In genomic region chr5:115243412-115243811, GRCh38 we compare ENCODE assay signal across 14 cellular contexts. TPM values are rescaled to one million over a fixed set of nuclear protein-coding genes. Genes with fewer than 3 reads are reported as not detected.
DNase-seq lines count a peak whose midpoint lies in the region; ATAC-seq, FAIRE-seq and TF ChIP-seq lines count a peak whose summit lies in the region.
"Had no signal": no experiment of that assay in that cellular context is flagged by ENCODE, and none has a peak within 500 bp of the region (broad histone marks: within the 10 kb centered on the region; RNA-seq: fewer than 3 reads in every experiment).

No MANE protein-coding gene starts in this region.

- TF ChIP-seq RAD21 in GM12878 (IDR thresholded peaks at IDR 0.05; ENCODE audit: insufficient read depth, low read depth, low read length), result no peak

- no peak for TF ChIP-seq CTCF in GM12878 (IDR thresholded peaks at IDR 0.05 in 2 of 3, conservative IDR thresholded peaks at IDR 0.05 in 1 of 3; ENCODE audit: control insufficient read depth in 2 of 3, extremely low read depth in 1 of 3, insufficient read depth in 1 of 3, low read depth in 3 of 3, low read length in 3 of 3)

- no peak; a peak in 1 of 4 replicates for TF ChIP-seq EP300 in GM12878 (IDR thresholded peaks at IDR 0.05; ENCODE audit: borderline replicate concordance in 1 of 2, control insufficient read depth in 1 of 2, low read depth in 2 of 2, low read length in 2 of 2)

- peaks cover 15% of the 10 kb centered on the region for H3K4me1 Mint-ChIP-seq in activated naive CD8-positive, alpha-beta T cell treated with anti-CD3 and anti-CD28 coated beads, Interleukin-2, amount 50 U/mL, for 24 hours
- peaks cover 17% of the 10 kb centered on the region for H3K4me1 Mint-ChIP-seq in activated naive CD8-positive, alpha-beta T cell treated with anti-CD3 and anti-CD28 coated beads for 36 hours
- H3K4me1 Mint-ChIP-seq in stimulated activated memory B cell treated with anti-CD40 and anti-IgM and Interleukin-4, amounts not matched to agents 10 μg/mL and 1 μg/mL and 100 μg/mL, for 72 hours, result peaks cover 13% of the 10 kb centered on the region

- H3K27ac Mint-ChIP-seq in activated naive CD8-positive, alpha-beta T cell treated with anti-CD3 and anti-CD28 coated beads, Interleukin-2, amount 50 U/mL, for 24 hours, result no peak overlapping the region
- H3K27ac Mint-ChIP-seq in activated naive CD8-positive, alpha-beta T cell treated with anti-CD3 and anti-CD28 coated beads for 36 hours, result no peak overlapping the region
- no peak overlapping the region for H3K27ac Mint-ChIP-seq in stimulated activated memory B cell treated with anti-CD40 and anti-IgM and Interleukin-4, amounts not matched to agents 10 μg/mL and 1 μg/mL and 100 μg/mL, for 72 hours

- no peak overlapping the region for H3K4me3 ChIP-seq in GM12878
- H3K4me3 ChIP-seq: sigmoid colon, stomach had no signal

- H3K9ac ChIP-seq in GM12878 (ENCODE audit: control insufficient read depth, insufficient read depth, low read length), result no peak overlapping the region

- no peaks in the 10 kb centered on the region for H3K9me3 Mint-ChIP-seq in activated naive CD8-positive, alpha-beta T cell treated with anti-CD3 and anti-CD28 coated beads, Interleukin-2, amount 50 U/mL, for 24 hours
- no peaks in the 10 kb centered on the region for H3K9me3 Mint-ChIP-seq in activated naive CD8-positive, alpha-beta T cell treated with anti-CD3 and anti-CD28 coated beads for 36 hours
- no peaks in the 10 kb centered on the region for H3K9me3 Mint-ChIP-seq in stimulated activated memory B cell treated with anti-CD40 and anti-IgM and Interleukin-4, amounts not matched to agents 10 μg/mL and 1 μg/mL and 100 μg/mL, for 72 hours

- peak; percentile 86 for ATAC-seq in activated naive CD8-positive, alpha-beta T cell treated with anti-CD3 and anti-CD28 coated beads, Interleukin-2, amount 50 U/mL, for 24 hours
- peak; percentile 66 for ATAC-seq in HG03095 (IDR thresholded peaks at IDR 0.05; ENCODE audit: unreplicated experiment)
- ATAC-seq in GM12878, result peak; percentile 83
- ATAC-seq in stimulated activated memory B cell treated with anti-CD40 and anti-IgM and Interleukin-4, amounts not matched to agents 10 μg/mL and 1 μg/mL and 100 μg/mL, for 72 hours, result no peak
- ATAC-seq in HG03025 (IDR thresholded peaks at IDR 0.05; ENCODE audit: low FRiP score, unreplicated experiment), result no peak

- no peak overlapping the region for H3K4me2 ChIP-seq in GM12878 (ENCODE audit: control insufficient read depth, insufficient read depth)

- TF ChIP-seq POLR2A in GM12878 (IDR thresholded peaks at IDR 0.05; ENCODE audit: low read depth, low read length), result no peak

- CTCF ChIA-PET in GM12878 (lab: Yijun Ruan, JAX), result interaction anchor here (0.6 to 4.8 kb wide), 9 partner anchors 11 to 1631 kb away, joined by 3 to 50 read pairs (median 3); no protein-coding TSS in a partner anchor

- no peaks in the 10 kb centered on the region for H3K9me3 ChIP-seq in GM12878 (replicated peaks; ENCODE audit: control insufficient read depth, insufficient read depth, low read length)
- H3K9me3 ChIP-seq: sigmoid colon, stomach had no signal

- no peaks in the 10 kb centered on the region for H3K4me1 ChIP-seq in GM12878 (ENCODE audit: control insufficient read depth, insufficient read depth, low read length)

- peaks cover 0 to 10% of the 10 kb centered on the region in 2 experiments; a peak in 1 of 4 replicates for H3K36me3 ChIP-seq in GM12878 (ENCODE audit: control insufficient read depth in 2 of 2, insufficient read depth in 2 of 2, low read length in 1 of 2)

- RAD21 ChIA-PET in GM12878 (lab: Charles Lee; ENCODE audit: unreplicated experiment), result interaction anchor here (4.9 kb wide), 1 partner anchor 146 kb away, joined by 49 read pairs; no protein-coding TSS in a partner anchor

- intact Hi-C loops in GM12878 (cut with micrococcal nuclease; ENCODE audit: unreplicated experiment), result no loop called here

- peaks cover 11% of the 10 kb centered on the region for H3K36me3 Mint-ChIP-seq in activated naive CD8-positive, alpha-beta T cell treated with anti-CD3 and anti-CD28 coated beads, Interleukin-2, amount 50 U/mL, for 24 hours (ENCODE audit: low read depth)
- peaks cover 13% of the 10 kb centered on the region for H3K36me3 Mint-ChIP-seq in activated naive CD8-positive, alpha-beta T cell treated with anti-CD3 and anti-CD28 coated beads for 36 hours
- peaks cover 14% of the 10 kb centered on the region for H3K36me3 Mint-ChIP-seq in stimulated activated memory B cell treated with anti-CD40 and anti-IgM and Interleukin-4, amounts not matched to agents 10 μg/mL and 1 μg/mL and 100 μg/mL, for 72 hours

- FAIRE-seq in GM12878 (lab: Jason Lieb, UNC), result no peak
- FAIRE-seq: GM18507 had no signal

- no peak for DNase-seq in activated naive CD8-positive, alpha-beta T cell treated with anti-CD3 and anti-CD28 coated beads, Interleukin-2, amount 50 U/mL, for 24 hours
- DNase-seq in activated naive CD8-positive, alpha-beta T cell treated with anti-CD3 and anti-CD28 coated beads for 36 hours, result no peak
- DNase-seq in GM12878 (ENCODE audit: low read depth, low spot score) (no peak), stromal cell of bone marrow (ENCODE audit: low read depth) (peak; percentile 32), amniotic stem cell (lab: John Stamatoyannopoulos, UW) (no peak)
- DNase-seq: dermis blood vessel endothelial cell, islet precursor cell, KG1, sigmoid colon, stomach had no signal

- H3K79me2 ChIP-seq in GM12878 (ENCODE audit: control insufficient read depth, insufficient read depth, low read length), result no peaks in the 10 kb centered on the region

- H3K27me3 Mint-ChIP-seq in activated naive CD8-positive, alpha-beta T cell treated with anti-CD3 and anti-CD28 coated beads, Interleukin-2, amount 50 U/mL, for 24 hours, result no peaks in the 10 kb centered on the region
- no peaks in the 10 kb centered on the region for H3K27me3 Mint-ChIP-seq in activated naive CD8-positive, alpha-beta T cell treated with anti-CD3 and anti-CD28 coated beads for 36 hours
- no peaks in the 10 kb centered on the region for H3K27me3 Mint-ChIP-seq in stimulated activated memory B cell treated with anti-CD40 and anti-IgM and Interleukin-4, amounts not matched to agents 10 μg/mL and 1 μg/mL and 100 μg/mL, for 72 hours

- no peak overlapping the region for H3K4me3 Mint-ChIP-seq in activated naive CD8-positive, alpha-beta T cell treated with anti-CD3 and anti-CD28 coated beads, Interleukin-2, amount 50 U/mL, for 24 hours
- H3K4me3 Mint-ChIP-seq in activated naive CD8-positive, alpha-beta T cell treated with anti-CD3 and anti-CD28 coated beads for 36 hours, result no peak overlapping the region
- no peak overlapping the region for H3K4me3 Mint-ChIP-seq in stimulated activated memory B cell treated with anti-CD40 and anti-IgM and Interleukin-4, amounts not matched to agents 10 μg/mL and 1 μg/mL and 100 μg/mL, for 72 hours

- SMC1A ChIA-PET in GM12878 (lab: Charles Lee; ENCODE audit: uncharacterized antibody, unreplicated experiment), result interaction anchor here (0.6 to 4.4 kb wide), 6 partner anchors 12 to 146 kb away, joined by 3 to 39 read pairs (median 4); no protein-coding TSS in a partner anchor

- BruUV-seq in GM12878 (replicated peaks; lab: Mats Ljungman, UMichigan), result no TSS peak

- in situ Hi-C loops in GM12878 (cut with MboI), result loop anchor here (5.0 to 25.0 kb wide), 3 partner anchors 146 to 781 kb away; no protein-coding TSS in a partner anchor

- H3K27ac ChIP-seq in GM12878 (ENCODE audit: control insufficient read depth, insufficient read depth), result no peak overlapping the region
- H3K27ac ChIP-seq: sigmoid colon had no signal

- POLR2A ChIA-PET in GM12878 (lab: Charles Lee), result no interaction called here

- no peak overlapping the region for H2AFZ ChIP-seq in GM12878 (ENCODE audit: control insufficient read depth, low read depth, low read length)

- H3K27me3 ChIP-seq in GM12878 (replicated peaks in 1 of 2; ENCODE audit: control insufficient read depth in 2 of 2, insufficient read depth in 2 of 2, low read length in 1 of 2), result no peaks in the 10 kb centered on the region
- H3K27me3 ChIP-seq: sigmoid colon, stomach had no signal

- no peaks in the 10 kb centered on the region for H4K20me1 ChIP-seq in GM12878 (ENCODE audit: control insufficient read depth, insufficient read depth)

RNA-seq across cellular contexts. Expression of gene PGGT1B, which starts 19.3 kb away (rescaled TPM):
- total RNA-seq in activated naive CD8-positive, alpha-beta T cell treated with anti-CD3 and anti-CD28 coated beads for 36 hours, result 10 to 100 TPM; 47.9 TPM
- total RNA-seq in GM12878 (2013; cell fraction: nucleolus; rRNA removed), result 34.4 and 38.2 TPM in 2 replicates
- 13.4 and 13.8 TPM in 2 replicates for total RNA-seq in GM12878 (2014; rRNA removed)
- total RNA-seq in GM12878 (2014; rRNA removed; fragmentation: Illumina TruSeq; extraction: Trizol), result 17.2 and 21.2 TPM in 2 replicates
- total RNA-seq in GM12878 (2021), result 37.0 and 38.4 TPM in 2 replicates
- polyA plus RNA-seq in GM12878 (2011; ENCODE audit: low read depth), result 3.9 TPM
- 5.0 and 6.7 TPM in 2 replicates for polyA plus RNA-seq in GM12878 (2011; rRNA removed)
- 1.8 and 2.5 TPM in 2 replicates for polyA plus RNA-seq in GM12878 (2011; cell fraction: cytosol; rRNA removed)
- 3.7 and 4.2 TPM in 2 replicates for polyA plus RNA-seq in GM12878 (2011; cell fraction: nucleus; rRNA removed)
- 8.5 and 8.6 TPM in 2 replicates for polyA plus RNA-seq in GM12878 (2012)
- polyA plus RNA-seq in GM12878 (2014; fragmentation: Illumina TruSeq; extraction: Trizol), result 11.6 and 13.8 TPM in 2 replicates
- 10 to 100 TPM; 13.1 to 13.9 TPM for polyA plus RNA-seq in GM12878 (2014; fragmentation: Nextera tagmentation; extraction: Ambion mirVana)
- 5.5 and 8.4 TPM in 2 replicates for polyA plus RNA-seq in GM12878 (2014; rRNA removed)
- polyA plus RNA-seq in GM12878 (2016; fragmentation: Nextera tagmentation; extraction: Ambion mirVana), result 10 to 100 TPM; 15.1 to 20.2 TPM
- 12.4 and 12.7 TPM in 2 replicates for polyA minus RNA-seq in GM12878 (2011; rRNA and poly(A)+ RNA removed)
- polyA minus RNA-seq in GM12878 (2011; cell fraction: cytosol; rRNA and poly(A)+ RNA removed), result 3.2 and 4.8 TPM in 2 replicates
- polyA minus RNA-seq in GM12878 (2011; cell fraction: nucleus; rRNA and poly(A)+ RNA removed), result 18.7 and 28.7 TPM in 2 replicates

RNA-seq across cellular contexts. Expression of gene CCDC112, which starts 53.0 kb away (rescaled TPM):
- 1 to 10 TPM; 1.7 to 1.8 TPM for total RNA-seq in activated naive CD8-positive, alpha-beta T cell treated with anti-CD3 and anti-CD28 coated beads for 36 hours
- 0.69 and 1.2 TPM in 2 replicates for total RNA-seq in GM12878 (2013; cell fraction: nucleolus; rRNA removed)
- 0.40 and 0.87 TPM in 2 replicates for total RNA-seq in GM12878 (2014; rRNA removed)
- total RNA-seq in GM12878 (2014; rRNA removed; fragmentation: Illumina TruSeq; extraction: Trizol), result 1.4 and 2.0 TPM in 2 replicates
- total RNA-seq in GM12878 (2021), result 0.49 and 0.58 TPM in 2 replicates
- 0.68 TPM for polyA plus RNA-seq in GM12878 (2011; ENCODE audit: low read depth)
- polyA plus RNA-seq in GM12878 (2011; rRNA removed), result 0.12 and 0.17 TPM in 2 replicates
- polyA plus RNA-seq in GM12878 (2011; cell fraction: cytosol; rRNA removed), result not detected in 2 replicates
- 0.06 and 0.07 TPM in 2 replicates for polyA plus RNA-seq in GM12878 (2011; cell fraction: nucleus; rRNA removed)
- polyA plus RNA-seq in GM12878 (2012), result 1.3 and 1.9 TPM in 2 replicates
- 1.6 and 2.5 TPM in 2 replicates for polyA plus RNA-seq in GM12878 (2014; fragmentation: Illumina TruSeq; extraction: Trizol)
- under 1 TPM; 0.43 to 0.71 TPM for polyA plus RNA-seq in GM12878 (2014; fragmentation: Nextera tagmentation; extraction: Ambion mirVana)
- 0.29 and 0.41 TPM in 2 replicates for polyA plus RNA-seq in GM12878 (2014; rRNA removed)
- 1 to 10 TPM in 1 of 2 experiments, under 1 TPM in 1; 0.67 to 1.1 TPM for polyA plus RNA-seq in GM12878 (2016; fragmentation: Nextera tagmentation; extraction: Ambion mirVana)
- polyA minus RNA-seq in GM12878 (2011; rRNA and poly(A)+ RNA removed), result not detected in 2 replicates
- not detected in 2 replicates for polyA minus RNA-seq in GM12878 (2011; cell fraction: cytosol; rRNA and poly(A)+ RNA removed)
- 0.29 TPM in 1 of 2 replicates, not detected in the other for polyA minus RNA-seq in GM12878 (2011; cell fraction: nucleus; rRNA and poly(A)+ RNA removed)

Comparison
In these comparisons a context has a peak if more than half of its experiments do, and no peak if none do; other contexts are left out.
1. ATAC-seq: peak in activated naive CD8-positive, alpha-beta T cell treated with anti-CD3 and anti-CD28 coated beads, Interleukin-2, amount 50 U/mL, for 24 hours (single experiment), HG03095 (single experiment) and GM12878 (single experiment); none in stimulated activated memory B cell treated with anti-CD40 and anti-IgM and Interleukin-4, amounts not matched to agents 10 μg/mL and 1 μg/mL and 100 μg/mL, for 72 hours (single experiment) and HG03025 (single experiment).